ENCODE assay signal across 18 cellular contexts in the genomic region with DNA sequence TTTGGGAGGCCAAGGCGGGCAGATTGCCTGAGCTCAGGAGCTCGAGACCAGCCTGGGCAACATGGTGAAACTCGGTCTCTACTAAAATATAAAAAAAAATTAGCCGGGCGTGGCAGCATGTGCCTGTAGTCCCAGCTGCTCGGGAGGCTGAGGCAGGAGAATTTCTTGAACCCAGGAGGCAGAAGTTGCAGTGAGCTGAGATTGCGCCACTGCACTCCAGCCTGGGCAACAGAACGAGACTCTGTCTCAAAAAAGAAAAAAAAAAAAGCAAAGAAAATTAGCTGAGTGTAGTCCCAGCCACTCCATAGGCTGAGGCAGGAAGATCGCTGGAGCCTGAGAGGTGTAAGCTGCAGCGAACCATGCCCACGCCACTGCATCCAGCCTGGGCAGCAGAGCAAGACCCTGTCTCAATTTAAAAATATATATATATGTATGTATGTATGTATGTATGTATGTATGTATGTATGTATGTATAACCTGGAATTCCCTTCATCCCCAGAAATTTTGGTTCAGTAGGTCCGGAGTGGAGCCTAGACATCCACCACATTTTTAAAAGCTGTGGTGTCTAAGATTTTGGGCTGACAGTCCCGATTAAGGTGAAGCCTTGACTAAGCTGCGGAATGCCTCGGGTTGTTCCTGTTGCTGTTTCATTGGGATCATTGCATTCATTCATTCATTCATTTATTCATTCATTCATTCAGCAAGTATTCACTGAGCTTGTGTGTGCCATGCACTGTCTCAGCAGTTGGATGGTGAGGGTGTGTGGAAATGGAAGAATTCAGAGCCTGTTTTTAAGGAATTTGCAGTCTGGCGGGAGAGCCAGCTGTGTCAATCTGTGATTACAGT. TPM values are rescaled to one million over a fixed set of nuclear protein-coding genes. Genes with fewer than 3 reads are reported as not detected.
DNase-seq lines count a peak whose midpoint lies in the region; ATAC-seq and TF ChIP-seq lines count a peak whose summit lies in the region.
"Had no signal": no experiment of that assay in that cellular context is flagged by ENCODE, and none has a peak within 500 bp of the region (broad histone marks: within the 10 kb centered on the region; RNA-seq: fewer than 3 reads in every experiment).

No MANE protein-coding gene starts in this region.

- no peak overlapping the region for H3K4me3 ChIP-seq in lower lobe of right lung
- H3K4me3 ChIP-seq: PC-9 had no signal

- POLR2A ChIA-PET in WTC11 (lab: Charles Lee): interaction anchor here (1.1 kb wide), 2 partner anchors 35 to 221 kb away, joined by 3 read pairs; a partner anchor contains a TSS

- no peaks in the 10 kb centered on the region for H3K9me3 ChIP-seq in lower lobe of right lung

- H3K27me3 ChIP-seq in lower lobe of right lung (ENCODE audit: low read depth): no peaks in the 10 kb centered on the region

- CTCF ChIA-PET in activated CD8-positive, alpha-beta memory T cell treated with anti-CD3 and anti-CD28 coated beads, Interleukin-2, amount 10 ng/mL, durations not matched to agents 7 days and 5 days (lab: Charles Lee): interaction anchor here (1.2 kb wide), 1 partner anchor 35 kb away, joined by 3 read pairs; no protein-coding TSS in a partner anchor
- CTCF ChIA-PET in WTC11 (lab: Charles Lee): interaction anchor here (0.6 to 3.1 kb wide), 6 partner anchors 23 to 368 kb away, joined by 3 to 9 read pairs (median 4); a partner anchor contains a TSS

- no peak for DNase-seq in activated CD8-positive, alpha-beta memory T cell treated with anti-CD3 and anti-CD28 coated beads, Interleukin-2, amount 10 ng/mL, durations not matched to agents 7 days and 5 days
- no peak for DNase-seq in activated CD8-positive, alpha-beta memory T cell treated with anti-CD3 and anti-CD28 coated beads for 24 hours
- DNase-seq in WTC11 (ENCODE audit: low spot score) (no peak), lower lobe of right lung (no peak)
- no peak for DNase-seq in stimulated activated effector memory CD8-positive, alpha-beta T cell treated with anti-CD3 and anti-CD28 coated beads, Interleukin-12 subunit alpha, Interleukin-12 subunit beta, amount 100 ng/mL, for 72 hours (ENCODE audit: low spot score in 2 of 2)
- DNase-seq: GDM1, HFFc6, IMR-90, NCI-H1105 treated with DMSO at 0.1 percent for 48 hours, NCI-H1694 treated with DMSO at 0.1 percent for 48 hours, NCI-H2107, NCI-H2227 treated with DMSO at 0.1 percent for 48 hours, NCI-H524, PC-9 had no signal

- ATAC-seq in activated CD8-positive, alpha-beta memory T cell treated with anti-CD3 and anti-CD28 coated beads, Interleukin-2, amount 10 ng/mL, durations not matched to agents 7 days and 5 days: no peak
- ATAC-seq in WTC11 (no peak), lower lobe of right lung (no peak), HG03520 (IDR thresholded peaks at IDR 0.05; ENCODE audit: unreplicated experiment) (no peak), GM21447 (IDR thresholded peaks at IDR 0.05; ENCODE audit: unreplicated experiment) (no peak), esophagus mucosa (no peak)
- ATAC-seq in stimulated activated effector memory CD8-positive, alpha-beta T cell treated with anti-CD3 and anti-CD28 coated beads, Interleukin-12 subunit alpha, Interleukin-12 subunit beta, amount 100 ng/mL, for 72 hours: no peak

- no peaks in the 10 kb centered on the region for H3K9me3 Mint-ChIP-seq in activated CD8-positive, alpha-beta memory T cell treated with anti-CD3 and anti-CD28 coated beads, Interleukin-2, amount 10 ng/mL, durations not matched to agents 7 days and 5 days (ENCODE audit: low read depth)
- H3K9me3 Mint-ChIP-seq in WTC11: no peaks in the 10 kb centered on the region
- no peaks in the 10 kb centered on the region for H3K9me3 Mint-ChIP-seq in stimulated activated effector memory CD8-positive, alpha-beta T cell treated with anti-CD3 and anti-CD28 coated beads, Interleukin-12 subunit alpha, Interleukin-12 subunit beta, amount 100 ng/mL, for 72 hours
- H3K9me3 Mint-ChIP-seq: HFFc6 had no signal

- H3K4me3 Mint-ChIP-seq in activated CD8-positive, alpha-beta memory T cell treated with anti-CD3 and anti-CD28 coated beads, Interleukin-2, amount 10 ng/mL, durations not matched to agents 7 days and 5 days: no peak overlapping the region
- no peak overlapping the region for H3K4me3 Mint-ChIP-seq in WTC11
- H3K4me3 Mint-ChIP-seq in stimulated activated effector memory CD8-positive, alpha-beta T cell treated with anti-CD3 and anti-CD28 coated beads, Interleukin-12 subunit alpha, Interleukin-12 subunit beta, amount 100 ng/mL, for 72 hours: no peak overlapping the region
- H3K4me3 Mint-ChIP-seq: HFFc6 had no signal

- peaks cover 50% of the 10 kb centered on the region for H3K4me1 ChIP-seq in lower lobe of right lung

- intact Hi-C loops in lower lobe of right lung (cut with DNase I): no loop called here

- no peaks in the 10 kb centered on the region for H3K36me3 Mint-ChIP-seq in activated CD8-positive, alpha-beta memory T cell treated with anti-CD3 and anti-CD28 coated beads, Interleukin-2, amount 10 ng/mL, durations not matched to agents 7 days and 5 days
- no peaks in the 10 kb centered on the region for H3K36me3 Mint-ChIP-seq in WTC11
- no peaks in the 10 kb centered on the region for H3K36me3 Mint-ChIP-seq in stimulated activated effector memory CD8-positive, alpha-beta T cell treated with anti-CD3 and anti-CD28 coated beads, Interleukin-12 subunit alpha, Interleukin-12 subunit beta, amount 100 ng/mL, for 72 hours

- H3K36me3 ChIP-seq in lower lobe of right lung: peaks cover 5% of the 10 kb centered on the region

- H3K27ac ChIP-seq in lower lobe of right lung: peak overlapping the region; percentile 47
- H3K27ac ChIP-seq: 22Rv1, PC-9 had no signal

- TF ChIP-seq CTCF in WTC11 (IDR thresholded peaks at IDR 0.05): no peak
- TF ChIP-seq CTCF in lower lobe of right lung (IDR thresholded peaks at IDR 0.05): no peak

- H3K4me1 Mint-ChIP-seq in activated CD8-positive, alpha-beta memory T cell treated with anti-CD3 and anti-CD28 coated beads, Interleukin-2, amount 10 ng/mL, durations not matched to agents 7 days and 5 days: peaks cover 10% of the 10 kb centered on the region
- H3K4me1 Mint-ChIP-seq in WTC11: peaks cover 9% of the 10 kb centered on the region
- peaks cover 26% of the 10 kb centered on the region for H3K4me1 Mint-ChIP-seq in stimulated activated effector memory CD8-positive, alpha-beta T cell treated with anti-CD3 and anti-CD28 coated beads, Interleukin-12 subunit alpha, Interleukin-12 subunit beta, amount 100 ng/mL, for 72 hours

- peak overlapping the region; percentile 8 for H3K27ac Mint-ChIP-seq in activated CD8-positive, alpha-beta memory T cell treated with anti-CD3 and anti-CD28 coated beads, Interleukin-2, amount 10 ng/mL, durations not matched to agents 7 days and 5 days
- H3K27ac Mint-ChIP-seq in WTC11: peak overlapping the region; percentile 50; the same call in 1 of the 2 replicates
- peak overlapping the region; percentile 69 for H3K27ac Mint-ChIP-seq in stimulated activated effector memory CD8-positive, alpha-beta T cell treated with anti-CD3 and anti-CD28 coated beads, Interleukin-12 subunit alpha, Interleukin-12 subunit beta, amount 100 ng/mL, for 72 hours
- H3K27ac Mint-ChIP-seq: HFFc6 had no signal

- H3K27me3 Mint-ChIP-seq in activated CD8-positive, alpha-beta memory T cell treated with anti-CD3 and anti-CD28 coated beads, Interleukin-2, amount 10 ng/mL, durations not matched to agents 7 days and 5 days: no peaks in the 10 kb centered on the region
- no peaks in the 10 kb centered on the region for H3K27me3 Mint-ChIP-seq in WTC11 (ENCODE audit: low read depth)

TF ChIP-seq in WTC11, 78 proteins besides CTCF, POLR2A, EP300 and RAD21 (continues in another document):
- no peak for TF ChIP-seq MYBL2 (CRISPR knock-in tag; IDR thresholded peaks at IDR 0.05)
- TF ChIP-seq, protein P1, sequence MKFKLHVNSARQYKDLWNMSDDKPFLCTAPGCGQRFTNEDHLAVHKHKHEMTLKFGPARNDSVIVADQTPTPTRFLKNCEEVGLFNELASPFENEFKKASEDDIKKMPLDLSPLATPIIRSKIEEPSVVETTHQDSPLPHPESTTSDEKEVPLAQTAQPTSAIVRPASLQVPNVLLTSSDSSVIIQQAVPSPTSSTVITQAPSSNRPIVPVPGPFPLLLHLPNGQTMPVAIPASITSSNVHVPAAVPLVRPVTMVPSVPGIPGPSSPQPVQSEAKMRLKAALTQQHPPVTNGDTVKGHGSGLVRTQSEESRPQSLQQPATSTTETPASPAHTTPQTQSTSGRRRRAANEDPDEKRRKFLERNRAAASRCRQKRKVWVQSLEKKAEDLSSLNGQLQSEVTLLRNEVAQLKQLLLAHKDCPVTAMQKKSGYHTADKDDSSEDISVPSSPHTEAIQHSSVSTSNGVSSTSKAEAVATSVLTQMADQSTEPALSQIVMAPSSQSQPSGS (CRISPR knock-in tag; IDR thresholded peaks at IDR 0.05; ENCODE audit: borderline replicate concordance, low read depth): no peak
- TF ChIP-seq, protein P2, sequence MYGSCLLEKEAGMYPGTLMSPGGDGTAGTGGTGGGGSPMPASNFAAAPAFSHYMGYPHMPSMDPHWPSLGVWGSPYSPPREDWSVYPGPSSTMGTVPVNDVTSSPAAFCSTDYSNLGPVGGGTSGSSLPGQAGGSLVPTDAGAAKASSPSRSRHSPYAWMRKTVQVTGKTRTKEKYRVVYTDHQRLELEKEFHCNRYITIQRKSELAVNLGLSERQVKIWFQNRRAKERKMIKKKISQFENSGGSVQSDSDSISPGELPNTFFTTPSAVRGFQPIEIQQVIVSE (CRISPR knock-in tag; IDR thresholded peaks at IDR 0.05; ENCODE audit: borderline replicate concordance): no peak

RNA-seq across cellular contexts. Expression of a gene that starts 25.9 kb away (rescaled TPM):
- total RNA-seq in activated CD8-positive, alpha-beta memory T cell treated with anti-CD3 and anti-CD28 coated beads, Interleukin-2, amount 10 ng/mL, durations not matched to agents 7 days and 5 days: 100 to 1,000 TPM in 1 of 2 experiments, 10 to 100 TPM in 1; 83.7 to 106 TPM
- total RNA-seq in WTC11 (2021): 64.7 to 76.9 TPM (median 68.6 TPM) in 3 replicates
- total RNA-seq in lower lobe of right lung: 89.5 TPM
- 36.2 TPM for total RNA-seq in esophagus mucosa

RNA-seq across cellular contexts. Expression of a gene that starts 33.0 kb away (rescaled TPM):
- 1 to 10 TPM; 2.3 to 4.5 TPM for total RNA-seq in activated CD8-positive, alpha-beta memory T cell treated with anti-CD3 and anti-CD28 coated beads, Interleukin-2, amount 10 ng/mL, durations not matched to agents 7 days and 5 days
- total RNA-seq in WTC11 (2021) (31.3 to 32.2 TPM (median 31.9 TPM) in 3 replicates), lower lobe of right lung (68.8 TPM), esophagus mucosa (13.9 TPM)

RNA-seq across cellular contexts. Expression of a gene that starts 34.0 kb away (rescaled TPM):
- total RNA-seq in activated CD8-positive, alpha-beta memory T cell treated with anti-CD3 and anti-CD28 coated beads, Interleukin-2, amount 10 ng/mL, durations not matched to agents 7 days and 5 days: 10 to 100 TPM; 92.0 to 97.7 TPM
- total RNA-seq in WTC11 (2021): 47.8 to 53.4 TPM (median 51.5 TPM) in 3 replicates
- 20.4 TPM for total RNA-seq in lower lobe of right lung
- 23.2 TPM for total RNA-seq in esophagus mucosa

RNA-seq across cellular contexts. Expression of a gene that starts 43.2 kb away (rescaled TPM):
- total RNA-seq in activated CD8-positive, alpha-beta memory T cell treated with anti-CD3 and anti-CD28 coated beads, Interleukin-2, amount 10 ng/mL, durations not matched to agents 7 days and 5 days: 10 to 100 TPM; 15.7 to 30.5 TPM
- total RNA-seq in WTC11 (2021): 94.3 to 103 TPM (median 97.0 TPM) in 3 replicates
- total RNA-seq in lower lobe of right lung: 111 TPM
- total RNA-seq in esophagus mucosa: 82.1 TPM

Comparison
In these comparisons a context has a peak if more than half of its experiments do, and no peak if none do; other contexts are left out.
1. H3K27ac Mint-ChIP-seq: peak in every context shown above with its lines; median percentile 69 in stimulated activated effector memory CD8-positive, alpha-beta T cell treated with anti-CD3 and anti-CD28 coated beads, Interleukin-12 subunit alpha, Interleukin-12 subunit beta, amount 100 ng/mL, for 72 hours; 50 in WTC11; 8 in activated CD8-positive, alpha-beta memory T cell treated with anti-CD3 and anti-CD28 coated beads, Interleukin-2, amount 10 ng/mL, durations not matched to agents 7 days and 5 days.